Comparison of ENCODE assay signal across 12 cellular contexts in the genomic region with DNA sequence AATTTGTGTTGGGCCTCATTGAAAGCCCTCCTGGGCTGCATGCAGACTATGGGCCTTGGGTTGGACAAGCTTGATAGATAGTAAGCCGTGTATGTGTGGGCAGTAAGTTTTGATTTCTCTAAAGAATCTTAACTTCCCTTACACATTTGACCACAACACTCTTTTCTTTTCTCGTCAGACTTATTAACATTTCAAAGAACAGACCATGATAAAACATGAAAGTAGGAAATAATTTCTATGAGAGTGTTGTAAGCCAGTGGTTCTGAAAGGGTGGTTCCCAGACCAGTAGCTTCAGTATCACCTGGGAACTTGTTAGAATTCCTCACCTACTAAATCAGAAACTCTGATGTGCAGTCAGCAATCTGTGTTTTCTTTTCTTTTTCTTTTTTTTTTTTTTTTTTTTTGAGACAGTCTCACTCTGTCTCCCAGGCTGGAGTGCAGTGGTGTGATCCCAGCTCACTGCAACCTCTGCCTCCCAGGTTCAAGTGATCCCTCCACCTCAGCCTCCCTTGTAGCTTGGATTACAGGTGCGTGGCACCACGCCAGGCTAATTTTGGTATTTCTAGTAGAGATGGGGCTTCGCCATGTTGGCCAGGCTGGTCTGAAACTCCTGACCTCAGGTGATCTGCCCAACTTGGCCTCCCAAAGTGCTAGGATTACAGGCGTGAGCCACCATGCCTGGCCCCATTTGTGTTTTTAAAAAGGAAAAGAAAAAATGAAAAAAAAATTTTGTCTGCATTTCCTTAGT. TPM values are rescaled to one million over a fixed set of nuclear protein-coding genes. Genes with fewer than 3 reads are reported as not detected.
A peak's percentile ranks its signal among the peaks of the same experiment; 100 is the strongest.
DNase-seq lines count a peak whose midpoint lies in the region; ATAC-seq, FAIRE-seq and TF ChIP-seq lines count a peak whose summit lies in the region.
"Had no signal": no experiment of that assay in that cellular context is flagged by ENCODE, and none has a peak within 500 bp of the region (broad histone marks: within the 10 kb centered on the region; RNA-seq: fewer than 3 reads in every experiment).

No MANE protein-coding gene starts in this region.

- no peaks in the 10 kb centered on the region for H3K27me3 ChIP-seq in gastrocnemius medialis
- H3K27me3 ChIP-seq: esophagus muscularis mucosa had no signal

- H3K27ac ChIP-seq in gastrocnemius medialis = no peak overlapping the region
- H3K27ac ChIP-seq: esophagus muscularis mucosa had no signal

- H3K4me3 ChIP-seq in GM12864 (ENCODE audit: low read depth, low read length) (no peak overlapping the region), gastrocnemius medialis (no peak overlapping the region)
- H3K4me3 ChIP-seq: esophagus muscularis mucosa had no signal

- in situ Hi-C loops in gastrocnemius medialis (cut with MboI; ENCODE audit: low sequenced_read_pairs in 4 of 4) = no loop called here
- in situ Hi-C loops in KBM-7 (cut with MboI; ENCODE audit: low pct_unique_long_range_greater_than_20kb, low sequenced_read_pairs) = no loop called here

- DNase-seq in GM12864 (ENCODE audit: low read depth) = peak; percentile 58
- DNase-seq in gastrocnemius medialis = no peak
- DNase-seq in urothelium cell line (ENCODE audit: low spot score) = no peak
- DNase-seq in NCI-H446 (lab: John Stamatoyannopoulos, UW) = no peak
- DNase-seq in KBM-7 = no peak
- DNase-seq: activated B cell treated with CpG ODN at 0.5 μM for 24 hours, C1 segment of cervical spinal cord, left ventricle myocardium superior had no signal

- TF ChIP-seq CTCF in GM12864 (IDR thresholded peaks at IDR 0.05; ENCODE audit: low read depth, low read length, missing control alignments) (no peak), gastrocnemius medialis (IDR thresholded peaks at IDR 0.05 in 4 of 5, conservative IDR thresholded peaks at IDR 0.05 in 1 of 5) (no peak)

- intact Hi-C loops in gastrocnemius medialis (cut with DNase I; ENCODE audit: low total_unique reads) = no loop called here

- no peaks in the 10 kb centered on the region for H3K4me1 ChIP-seq in gastrocnemius medialis
- H3K4me1 ChIP-seq: esophagus muscularis mucosa had no signal

- no peak for TF ChIP-seq POLR2A in gastrocnemius medialis (IDR thresholded peaks at IDR 0.05)

- H3K9me3 ChIP-seq in gastrocnemius medialis = no peaks in the 10 kb centered on the region
- H3K9me3 ChIP-seq: esophagus muscularis mucosa had no signal

- H3K36me3 ChIP-seq in gastrocnemius medialis = no peaks in the 10 kb centered on the region
- H3K36me3 ChIP-seq: esophagus muscularis mucosa had no signal

- ATAC-seq in GM19023 (IDR thresholded peaks at IDR 0.05; ENCODE audit: unreplicated experiment) (peak; percentile 60), HG02678 (IDR thresholded peaks at IDR 0.05; ENCODE audit: unreplicated experiment) (peak; percentile 71), HG03521 (IDR thresholded peaks at IDR 0.05; ENCODE audit: unreplicated experiment) (peak; percentile 68), gastrocnemius medialis (no peak)
- ATAC-seq: left ventricle myocardium superior had no signal

- FAIRE-seq in urothelium cell line (lab: Jason Lieb, UNC) = no peak

RNA-seq across cellular contexts. Expression of gene GCNT1, which starts 20.0 kb away (rescaled TPM):
- total RNA-seq in gastrocnemius medialis = 1 to 10 TPM in 3 of 4 donors, under 1 TPM in 1; 0.98 to 6.6 (median 4.2) TPM

RNA-seq across cellular contexts. Expression of gene RFK, which starts 44.8 kb away (rescaled TPM):
- 10 to 100 TPM; 13.2 to 33.6 (median 25.6) TPM for total RNA-seq in gastrocnemius medialis

Comparison
In these comparisons a context has a peak if more than half of its experiments do, and no peak if none do; other contexts are left out.
1. ATAC-seq: peak in GM19023 (single experiment), HG02678 (single experiment) and HG03521 (single experiment); none in gastrocnemius medialis (0 of 2).